ENCODE assay signal across 1 cellular context in genomic region chr19:3455960-3456601, GRCh38.
TF ChIP-seq lines count a peak whose summit lies in the region.

No MANE protein-coding gene starts in this region.

TF ChIP-seq in H1, 55 proteins besides CTCF, POLR2A, EP300 and RAD21:
- TF ChIP-seq TBP (IDR thresholded peaks at IDR 0.05; ENCODE audit: low read depth, low read length) (0 out of 2 replicates have a peak, but pooled peaks have one; percentile 15), MAX (IDR thresholded peaks at IDR 0.05) (no peak), TEAD4 (IDR thresholded peaks at IDR 0.05; ENCODE audit: low read depth, low read length) (no peak)
